ENCODE assay signal across 8 cellular contexts in the genomic region with DNA sequence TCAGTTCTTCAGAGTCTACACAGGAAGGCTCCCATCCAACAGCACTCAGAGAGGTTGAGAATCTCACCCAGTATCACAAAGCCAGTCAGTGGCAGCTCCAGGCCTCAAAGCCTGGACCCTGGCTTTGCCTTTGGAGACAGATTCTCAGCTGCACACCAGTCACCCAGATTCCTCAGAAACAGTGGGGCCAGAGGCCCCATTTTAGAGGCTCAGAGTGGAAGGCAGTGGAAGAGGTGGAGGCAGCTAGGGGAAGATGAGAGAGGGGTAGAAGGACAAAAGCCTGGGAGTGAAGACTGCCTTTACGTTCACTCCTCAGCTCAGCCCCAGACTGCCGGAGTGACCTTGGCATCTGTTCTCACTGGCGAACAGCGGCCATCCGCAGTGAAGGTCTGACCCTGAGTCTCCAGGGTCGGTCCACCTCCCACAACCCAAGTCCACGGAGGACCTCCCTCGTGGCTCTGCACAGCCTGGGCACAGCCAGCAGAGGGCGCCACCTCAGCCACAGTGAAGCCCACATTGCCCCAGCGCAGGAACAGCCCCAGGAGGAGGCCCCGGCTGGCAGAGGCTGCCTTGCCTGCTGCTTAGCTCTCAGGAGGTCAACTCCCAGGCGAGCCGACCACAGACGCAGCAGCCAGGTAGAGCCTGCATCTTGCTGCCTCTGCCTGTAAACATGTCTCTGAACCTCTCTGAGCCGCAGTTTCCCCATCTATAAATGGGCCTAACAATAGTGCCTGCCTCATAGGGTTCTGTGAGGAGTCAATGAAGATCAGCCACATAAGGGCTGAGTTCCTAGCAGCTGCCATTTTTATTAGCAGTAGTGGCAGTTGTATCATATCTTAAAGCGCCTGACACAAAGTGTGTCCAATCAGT. TPM values are rescaled to one million over a fixed set of nuclear protein-coding genes. Genes with fewer than 3 reads are reported as not detected.
A peak's percentile ranks its signal among the peaks of the same experiment; 100 is the strongest.
DNase-seq lines count a peak whose midpoint lies in the region; ATAC-seq and TF ChIP-seq lines count a peak whose summit lies in the region.

No MANE protein-coding gene starts in this region.

- peaks cover 5% of the 10 kb centered on the region for H3K4me1 Mint-ChIP-seq in activated T-cell treated with anti-CD3 and anti-CD28 coated beads, Interleukin-2, amount 50 U/mL, for 4 hours (ENCODE audit: low read depth)

- CTCF ChIA-PET in AG04450 (lab: Charles Lee) = interaction anchor here (0.6 to 4.3 kb wide), 21 partner anchors 9 to 590 kb away, joined by 3 to 67 read pairs (median 4); a partner anchor contains a TSS

- DNase-seq in AG04450 (ENCODE audit: low read depth, low spot score) = no peak
- DNase-seq in NCI-H774 (lab: John Stamatoyannopoulos, UW) = peak; percentile 34
- peak; percentile 55 for DNase-seq in activated T-cell treated with anti-CD3 and anti-CD28 coated beads, Interleukin-2, amount 50 U/mL, for 4 hours
- peak; percentile 49 for DNase-seq in fibroblast of pulmonary artery (ENCODE audit: low read depth)
- no peak for DNase-seq in pons (ENCODE audit: low spot score)
- no peak for DNase-seq in SW480 (ENCODE audit: low spot score)

- no peaks in the 10 kb centered on the region for H3K4me1 ChIP-seq in neutrophil (ENCODE audit: control insufficient read depth in 1 of 2, insufficient read depth in 1 of 2, low read depth in 1 of 2, low read length in 1 of 2)

- H3K36me3 ChIP-seq in neutrophil = no peaks in the 10 kb centered on the region

- H3K4me3 ChIP-seq in AG04450 (ENCODE audit: low read depth, low read length) (no peak overlapping the region), fibroblast of pulmonary artery (replicated peaks; ENCODE audit: low read depth, low read length) (no peak overlapping the region), neutrophil (ENCODE audit: low read depth in 1 of 2, low read length in 1 of 2) (no peak overlapping the region)

- ATAC-seq in activated T-cell treated with anti-CD3 and anti-CD28 coated beads, Interleukin-2, amount 50 U/mL, for 4 hours = peak; percentile 78 to 83

- H3K9me3 ChIP-seq in AG04450 (ENCODE audit: control insufficient read depth, insufficient read depth, low read length) = no peaks in the 10 kb centered on the region
- no peaks in the 10 kb centered on the region for H3K9me3 ChIP-seq in neutrophil

- no peaks in the 10 kb centered on the region for H3K36me3 Mint-ChIP-seq in activated T-cell treated with anti-CD3 and anti-CD28 coated beads, Interleukin-2, amount 50 U/mL, for 4 hours (ENCODE audit: insufficient read depth)

- H3K27me3 ChIP-seq in AG04450 (ENCODE audit: control insufficient read depth, insufficient read depth, low read length) = peaks cover 3% of the 10 kb centered on the region
- H3K27me3 ChIP-seq in neutrophil = peaks cover 92% of the 10 kb centered on the region

- POLR2A ChIA-PET in AG04450 (lab: Yijun Ruan, JAX) = no interaction called here

- H3K27ac ChIP-seq in AG04450 (ENCODE audit: low read depth, low read length) = no peak overlapping the region
- no peak overlapping the region for H3K27ac ChIP-seq in neutrophil

- peak; percentile 78 for TF ChIP-seq CTCF in AG04450 (IDR thresholded peaks at IDR 0.05; ENCODE audit: low read depth, low read length)
- TF ChIP-seq CTCF in GM12873 (IDR thresholded peaks at IDR 0.05; ENCODE audit: insufficient read depth, low read depth, low read length, missing control alignments) = peak; percentile 99
- TF ChIP-seq CTCF in fibroblast of pulmonary artery (IDR thresholded peaks at IDR 0.05; ENCODE audit: low read length, missing control alignments) = peak; percentile 77
- peak; percentile 90 for TF ChIP-seq CTCF in neutrophil (IDR thresholded peaks at IDR 0.05)

- no peaks in the 10 kb centered on the region for H3K9me3 Mint-ChIP-seq in activated T-cell treated with anti-CD3 and anti-CD28 coated beads, Interleukin-2, amount 50 U/mL, for 4 hours

- no peak overlapping the region for H3K4me3 Mint-ChIP-seq in activated T-cell treated with anti-CD3 and anti-CD28 coated beads, Interleukin-2, amount 50 U/mL, for 4 hours

- H3K27me3 Mint-ChIP-seq in activated T-cell treated with anti-CD3 and anti-CD28 coated beads, Interleukin-2, amount 50 U/mL, for 4 hours (ENCODE audit: low read depth) = peaks cover 32% of the 10 kb centered on the region

RNA-seq across cellular contexts. Expression of a gene that starts 5.9 kb away (rescaled TPM):
- 1.5 and 1.9 TPM in 2 replicates for polyA plus RNA-seq in AG04450 (2011; rRNA removed)
- 1.4 and 1.7 TPM in 2 replicates for polyA minus RNA-seq in AG04450 (2011; rRNA and poly(A)+ RNA removed)
- not detected for total RNA-seq in activated T-cell treated with anti-CD3 and anti-CD28 coated beads, Interleukin-2, amount 50 U/mL, for 4 hours

RNA-seq across cellular contexts. Expression of a gene that starts 9.7 kb away (rescaled TPM):
- polyA plus RNA-seq in AG04450 (2011; rRNA removed) = 0.06 and 0.29 TPM in 2 replicates
- polyA minus RNA-seq in AG04450 (2011; rRNA and poly(A)+ RNA removed) = not detected in 2 replicates
- not detected for total RNA-seq in activated T-cell treated with anti-CD3 and anti-CD28 coated beads, Interleukin-2, amount 50 U/mL, for 4 hours

RNA-seq across cellular contexts. Expression of a gene that starts 24.6 kb away (rescaled TPM):
- polyA plus RNA-seq in AG04450 (2011; rRNA removed) = 28.6 and 49.5 TPM in 2 replicates
- 20.1 and 30.1 TPM in 2 replicates for polyA minus RNA-seq in AG04450 (2011; rRNA and poly(A)+ RNA removed)
- total RNA-seq in activated T-cell treated with anti-CD3 and anti-CD28 coated beads, Interleukin-2, amount 50 U/mL, for 4 hours = under 1 TPM; 0.61 to 0.89 (median 0.87) TPM

RNA-seq across cellular contexts. Expression of a gene that starts 59.1 kb away (rescaled TPM):
- 32.2 and 43.7 TPM in 2 replicates for polyA plus RNA-seq in AG04450 (2011; rRNA removed)
- 25.1 and 38.3 TPM in 2 replicates for polyA minus RNA-seq in AG04450 (2011; rRNA and poly(A)+ RNA removed)
- 10 to 100 TPM; 14.9 to 19.6 (median 15.8) TPM for total RNA-seq in activated T-cell treated with anti-CD3 and anti-CD28 coated beads, Interleukin-2, amount 50 U/mL, for 4 hours

RNA-seq across cellular contexts. Expression of a gene that starts 59.4 kb away (rescaled TPM):
- 105 and 107 TPM in 2 replicates for polyA plus RNA-seq in AG04450 (2011; rRNA removed)
- polyA minus RNA-seq in AG04450 (2011; rRNA and poly(A)+ RNA removed) = 116 and 130 TPM in 2 replicates
- total RNA-seq in activated T-cell treated with anti-CD3 and anti-CD28 coated beads, Interleukin-2, amount 50 U/mL, for 4 hours = 100 to 1,000 TPM; 243 to 304 (median 264) TPM

Comparison
In these comparisons a context has a peak if more than half of its experiments do, and no peak if none do; other contexts are left out.
1. DNase-seq: peak in NCI-H774 (single experiment), activated T-cell treated with anti-CD3 and anti-CD28 coated beads, Interleukin-2, amount 50 U/mL, for 4 hours (single experiment) and fibroblast of pulmonary artery (single experiment); none in AG04450 (single experiment), pons (single experiment) and SW480 (single experiment).
2. Peak in every context shown above with its lines, with median percentiles within 50 percentile points of each other: CTCF ChIP-seq.